In the genomic region with DNA sequence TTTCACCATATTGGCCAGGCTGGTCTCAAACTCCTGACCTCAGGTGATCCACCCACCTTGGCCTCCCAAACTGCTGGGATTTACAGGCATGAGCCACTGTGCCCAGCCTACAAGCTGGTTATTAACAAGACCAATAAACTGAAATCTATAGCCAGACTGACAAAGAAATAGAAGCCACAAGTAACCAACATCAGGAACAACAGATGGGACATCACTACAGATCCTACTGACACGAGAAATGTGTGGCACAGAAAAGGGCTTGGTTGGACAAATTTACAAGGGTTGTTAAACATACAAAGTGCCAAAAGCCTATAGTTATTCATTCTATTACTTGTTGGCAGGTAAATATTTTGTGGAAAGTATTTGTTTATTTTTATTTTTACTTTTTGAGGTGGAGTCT, we compare ENCODE assay signal across 2 cellular contexts.
TF ChIP-seq lines count a peak whose summit lies in the region.

No MANE protein-coding gene starts in this region.

TF ChIP-seq in HEK293, 187 proteins besides CTCF, POLR2A, EP300 and RAD21 (continued from another document):
- TF ChIP-seq SCRT1 (tag by site-specific recombination; IDR thresholded peaks at IDR 0.05; ENCODE audit: borderline replicate concordance) (0 out of 2 replicates have a peak, but pooled peaks have one; percentile 27), SETDB1 (IDR thresholded peaks at IDR 0.05; ENCODE audit: insufficient read length, low read length) (peak; percentile 63), SCRT2 (tag by site-specific recombination; IDR thresholded peaks at IDR 0.05) (0 out of 2 replicates have a peak, but pooled peaks have one; percentile 12)
- TF ChIP-seq, protein P1, sequence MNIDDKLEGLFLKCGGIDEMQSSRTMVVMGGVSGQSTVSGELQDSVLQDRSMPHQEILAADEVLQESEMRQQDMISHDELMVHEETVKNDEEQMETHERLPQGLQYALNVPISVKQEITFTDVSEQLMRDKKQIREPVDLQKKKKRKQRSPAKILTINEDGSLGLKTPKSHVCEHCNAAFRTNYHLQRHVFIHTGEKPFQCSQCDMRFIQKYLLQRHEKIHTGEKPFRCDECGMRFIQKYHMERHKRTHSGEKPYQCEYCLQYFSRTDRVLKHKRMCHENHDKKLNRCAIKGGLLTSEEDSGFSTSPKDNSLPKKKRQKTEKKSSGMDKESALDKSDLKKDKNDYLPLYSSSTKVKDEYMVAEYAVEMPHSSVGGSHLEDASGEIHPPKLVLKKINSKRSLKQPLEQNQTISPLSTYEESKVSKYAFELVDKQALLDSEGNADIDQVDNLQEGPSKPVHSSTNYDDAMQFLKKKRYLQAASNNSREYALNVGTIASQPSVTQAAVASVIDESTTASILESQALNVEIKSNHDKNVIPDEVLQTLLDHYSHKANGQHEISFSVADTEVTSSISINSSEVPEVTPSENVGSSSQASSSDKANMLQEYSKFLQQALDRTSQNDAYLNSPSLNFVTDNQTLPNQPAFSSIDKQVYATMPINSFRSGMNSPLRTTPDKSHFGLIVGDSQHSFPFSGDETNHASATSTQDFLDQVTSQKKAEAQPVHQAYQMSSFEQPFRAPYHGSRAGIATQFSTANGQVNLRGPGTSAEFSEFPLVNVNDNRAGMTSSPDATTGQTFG (tag by site-specific recombination; IDR thresholded peaks at IDR 0.05; ENCODE audit: borderline replicate concordance) = no peak
- TF ChIP-seq, protein P2, sequence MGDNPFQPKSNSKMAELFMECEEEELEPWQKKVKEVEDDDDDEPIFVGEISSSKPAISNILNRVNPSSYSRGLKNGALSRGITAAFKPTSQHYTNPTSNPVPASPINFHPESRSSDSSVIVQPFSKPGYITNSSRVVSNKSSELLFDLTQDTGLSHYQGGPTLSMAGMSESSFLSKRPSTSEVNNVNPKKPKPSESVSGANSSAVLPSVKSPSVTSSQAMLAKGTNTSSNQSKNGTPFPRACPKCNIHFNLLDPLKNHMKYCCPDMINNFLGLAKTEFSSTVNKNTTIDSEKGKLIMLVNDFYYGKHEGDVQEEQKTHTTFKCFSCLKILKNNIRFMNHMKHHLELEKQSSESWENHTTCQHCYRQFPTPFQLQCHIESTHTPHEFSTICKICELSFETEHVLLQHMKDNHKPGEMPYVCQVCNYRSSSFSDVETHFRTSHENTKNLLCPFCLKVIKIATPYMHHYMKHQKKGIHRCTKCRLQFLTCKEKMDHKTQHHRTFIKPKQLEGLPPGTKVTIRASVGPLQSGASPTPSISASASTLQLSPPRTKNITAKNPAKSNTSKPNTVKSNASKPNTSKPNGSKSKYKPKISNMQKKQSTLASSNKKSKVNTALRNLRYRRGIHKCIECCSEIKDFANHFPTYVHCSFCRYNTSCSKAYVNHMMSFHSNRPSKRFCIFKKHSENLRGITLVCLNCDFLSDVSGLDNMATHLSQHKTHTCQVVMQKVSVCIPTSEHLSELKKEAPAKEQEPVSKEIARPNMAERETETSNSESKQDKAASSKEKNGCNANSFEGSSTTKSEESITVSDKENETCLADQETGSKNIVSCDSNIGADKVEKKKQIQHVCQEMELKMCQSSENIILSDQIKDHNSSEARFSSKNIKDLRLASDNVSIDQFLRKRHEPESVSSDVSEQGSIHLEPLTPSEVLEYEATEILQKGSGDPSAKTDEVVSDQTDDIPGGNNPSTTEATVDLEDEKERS (tag by site-specific recombination; IDR thresholded peaks at IDR 0.05) = no peak

TF ChIP-seq in liver, 16 proteins besides CTCF, POLR2A, EP300 and RAD21 (continued from another document):
- TF ChIP-seq, protein P3, sequence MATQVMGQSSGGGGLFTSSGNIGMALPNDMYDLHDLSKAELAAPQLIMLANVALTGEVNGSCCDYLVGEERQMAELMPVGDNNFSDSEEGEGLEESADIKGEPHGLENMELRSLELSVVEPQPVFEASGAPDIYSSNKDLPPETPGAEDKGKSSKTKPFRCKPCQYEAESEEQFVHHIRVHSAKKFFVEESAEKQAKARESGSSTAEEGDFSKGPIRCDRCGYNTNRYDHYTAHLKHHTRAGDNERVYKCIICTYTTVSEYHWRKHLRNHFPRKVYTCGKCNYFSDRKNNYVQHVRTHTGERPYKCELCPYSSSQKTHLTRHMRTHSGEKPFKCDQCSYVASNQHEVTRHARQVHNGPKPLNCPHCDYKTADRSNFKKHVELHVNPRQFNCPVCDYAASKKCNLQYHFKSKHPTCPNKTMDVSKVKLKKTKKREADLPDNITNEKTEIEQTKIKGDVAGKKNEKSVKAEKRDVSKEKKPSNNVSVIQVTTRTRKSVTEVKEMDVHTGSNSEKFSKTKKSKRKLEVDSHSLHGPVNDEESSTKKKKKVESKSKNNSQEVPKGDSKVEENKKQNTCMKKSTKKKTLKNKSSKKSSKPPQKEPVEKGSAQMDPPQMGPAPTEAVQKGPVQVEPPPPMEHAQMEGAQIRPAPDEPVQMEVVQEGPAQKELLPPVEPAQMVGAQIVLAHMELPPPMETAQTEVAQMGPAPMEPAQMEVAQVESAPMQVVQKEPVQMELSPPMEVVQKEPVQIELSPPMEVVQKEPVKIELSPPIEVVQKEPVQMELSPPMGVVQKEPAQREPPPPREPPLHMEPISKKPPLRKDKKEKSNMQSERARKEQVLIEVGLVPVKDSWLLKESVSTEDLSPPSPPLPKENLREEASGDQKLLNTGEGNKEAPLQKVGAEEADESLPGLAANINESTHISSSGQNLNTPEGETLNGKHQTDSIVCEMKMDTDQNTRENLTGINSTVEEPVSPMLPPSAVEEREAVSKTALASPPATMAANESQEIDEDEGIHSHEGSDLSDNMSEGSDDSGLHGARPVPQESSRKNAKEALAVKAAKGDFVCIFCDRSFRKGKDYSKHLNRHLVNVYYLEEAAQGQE (IDR thresholded peaks at IDR 0.05) = no peak
- TF ChIP-seq RXRA (IDR thresholded peaks at IDR 0.05) = no peak
- TF ChIP-seq, protein P4, sequence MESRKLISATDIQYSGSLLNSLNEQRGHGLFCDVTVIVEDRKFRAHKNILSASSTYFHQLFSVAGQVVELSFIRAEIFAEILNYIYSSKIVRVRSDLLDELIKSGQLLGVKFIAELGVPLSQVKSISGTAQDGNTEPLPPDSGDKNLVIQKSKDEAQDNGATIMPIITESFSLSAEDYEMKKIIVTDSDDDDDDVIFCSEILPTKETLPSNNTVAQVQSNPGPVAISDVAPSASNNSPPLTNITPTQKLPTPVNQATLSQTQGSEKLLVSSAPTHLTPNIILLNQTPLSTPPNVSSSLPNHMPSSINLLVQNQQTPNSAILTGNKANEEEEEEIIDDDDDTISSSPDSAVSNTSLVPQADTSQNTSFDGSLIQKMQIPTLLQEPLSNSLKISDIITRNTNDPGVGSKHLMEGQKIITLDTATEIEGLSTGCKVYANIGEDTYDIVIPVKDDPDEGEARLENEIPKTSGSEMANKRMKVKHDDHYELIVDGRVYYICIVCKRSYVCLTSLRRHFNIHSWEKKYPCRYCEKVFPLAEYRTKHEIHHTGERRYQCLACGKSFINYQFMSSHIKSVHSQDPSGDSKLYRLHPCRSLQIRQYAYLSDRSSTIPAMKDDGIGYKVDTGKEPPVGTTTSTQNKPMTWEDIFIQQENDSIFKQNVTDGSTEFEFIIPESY (IDR thresholded peaks at IDR 0.05) = no peak
- no peak for TF ChIP-seq HNF4A (conservative IDR thresholded peaks at IDR 0.05)
- TF ChIP-seq HNF4G (IDR thresholded peaks at IDR 0.05) = no peak
- TF ChIP-seq, protein P5, sequence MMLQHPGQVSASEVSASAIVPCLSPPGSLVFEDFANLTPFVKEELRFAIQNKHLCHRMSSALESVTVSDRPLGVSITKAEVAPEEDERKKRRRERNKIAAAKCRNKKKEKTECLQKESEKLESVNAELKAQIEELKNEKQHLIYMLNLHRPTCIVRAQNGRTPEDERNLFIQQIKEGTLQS (IDR thresholded peaks at IDR 0.05) = no peak
- TF ChIP-seq JUND (IDR thresholded peaks at IDR 0.05) = no peak
TF ChIP-seq in liver: peak in this region for 0.
